In the genomic region with DNA sequence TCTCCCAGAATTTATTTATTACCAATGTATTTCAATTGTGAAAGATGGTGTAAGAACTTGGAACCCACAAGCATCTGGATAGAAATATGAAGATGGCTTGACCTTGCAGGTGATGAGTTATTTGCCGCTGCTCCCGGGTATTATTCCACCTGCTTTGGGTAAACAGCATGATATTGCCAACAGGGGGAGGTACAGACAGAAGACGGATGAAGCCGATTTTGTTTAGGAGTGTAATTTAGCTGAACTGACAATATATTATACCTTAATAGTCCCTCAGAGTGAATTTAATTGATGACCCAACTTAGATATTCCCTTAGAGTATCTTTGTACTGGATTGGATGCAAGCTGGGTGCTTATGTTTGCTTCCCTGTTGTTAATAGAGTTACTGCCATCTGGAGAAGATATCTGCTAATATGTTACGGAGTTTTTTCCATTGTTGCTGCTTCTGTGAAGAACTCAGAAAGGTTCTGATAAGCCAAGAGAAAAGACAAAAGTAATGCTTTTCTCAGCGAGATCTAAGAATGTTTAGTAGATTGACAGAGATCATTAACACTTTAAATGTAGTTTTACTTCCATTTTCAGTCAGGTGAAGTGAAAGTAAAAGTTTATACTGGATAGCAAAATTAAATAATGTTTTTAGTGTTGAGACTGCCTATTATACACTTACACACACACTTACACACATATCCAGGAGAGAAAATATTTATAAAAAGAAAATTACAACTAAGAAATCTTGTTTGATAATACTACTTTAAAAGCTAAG, we compare ENCODE assay signal across 8 cellular contexts.
DNase-seq lines count a peak whose midpoint lies in the region; ATAC-seq lines count a peak whose summit lies in the region.

No MANE protein-coding gene starts in this region.

- H3K9me3 Mint-ChIP-seq in activated T-cell treated with anti-CD3 and anti-CD28 coated beads, Interleukin-2, amount 50 U/mL, for 4 hours: no peaks in the 10 kb centered on the region

- H3K27me3 Mint-ChIP-seq in activated T-cell treated with anti-CD3 and anti-CD28 coated beads, Interleukin-2, amount 50 U/mL, for 4 hours (ENCODE audit: low read depth): no peaks in the 10 kb centered on the region

- H3K4me1 Mint-ChIP-seq in activated T-cell treated with anti-CD3 and anti-CD28 coated beads, Interleukin-2, amount 50 U/mL, for 4 hours (ENCODE audit: low read depth): no peaks in the 10 kb centered on the region

- H3K36me3 Mint-ChIP-seq in activated T-cell treated with anti-CD3 and anti-CD28 coated beads, Interleukin-2, amount 50 U/mL, for 4 hours (ENCODE audit: insufficient read depth): no peaks in the 10 kb centered on the region

- no peak for ATAC-seq in activated T-cell treated with anti-CD3 and anti-CD28 coated beads, Interleukin-2, amount 50 U/mL, for 4 hours
- ATAC-seq in HG03196 (IDR thresholded peaks at IDR 0.05; ENCODE audit: unreplicated experiment) (peak; percentile 72), GM21515 (IDR thresholded peaks at IDR 0.05; ENCODE audit: unreplicated experiment) (no peak), HG03045 (IDR thresholded peaks at IDR 0.05; ENCODE audit: unreplicated experiment) (no peak)

- H3K4me3 Mint-ChIP-seq in activated T-cell treated with anti-CD3 and anti-CD28 coated beads, Interleukin-2, amount 50 U/mL, for 4 hours: peak overlapping the region; percentile 19

- no peak for DNase-seq in activated T-cell treated with anti-CD3 and anti-CD28 coated beads, Interleukin-2, amount 50 U/mL, for 4 hours
- no peak for DNase-seq in activated T-cell treated with anti-CD3 and anti-CD28 coated beads, Interleukin-2, amount 50 U/mL, for 1 hour
- DNase-seq in SK-N-DZ (ENCODE audit: low spot score) (peak; percentile 8), kidney tubule cell (ENCODE audit: low spot score) (peak; percentile 34), UCSD-AML1 (lab: John Stamatoyannopoulos, UW; ENCODE audit: unreplicated experiment) (no peak)

Comparison
In these comparisons a context has a peak if more than half of its experiments do, and no peak if none do; other contexts are left out.
1. DNase-seq: peak in SK-N-DZ (single experiment) and kidney tubule cell (single experiment); none in activated T-cell treated with anti-CD3 and anti-CD28 coated beads, Interleukin-2, amount 50 U/mL, for 4 hours (single experiment), activated T-cell treated with anti-CD3 and anti-CD28 coated beads, Interleukin-2, amount 50 U/mL, for 1 hour (single experiment) and UCSD-AML1 (single experiment).